24 cellular contexts compared by ENCODE assay signal in the genomic region with DNA sequence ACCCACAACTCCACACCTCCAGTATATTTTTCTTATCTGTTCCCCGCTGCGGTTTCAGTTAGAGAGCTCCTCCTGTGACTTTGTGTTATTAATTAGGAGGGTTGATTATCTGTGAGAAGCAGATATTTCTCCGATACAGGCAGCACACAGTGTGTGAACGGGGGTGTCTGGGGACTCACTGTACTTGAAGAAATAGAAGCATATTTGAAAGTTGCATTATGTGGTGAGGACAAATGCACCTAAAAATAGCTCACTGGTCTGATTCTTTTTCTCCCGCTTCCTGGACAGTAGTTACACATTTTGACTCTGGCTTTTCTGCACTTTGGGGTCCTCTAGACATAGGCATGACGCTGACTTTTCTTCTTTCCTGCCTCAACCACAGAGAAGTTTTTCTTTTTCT.
A peak's percentile ranks its signal among the peaks of the same experiment; 100 is the strongest.
DNase-seq lines count a peak whose midpoint lies in the region; ATAC-seq and TF ChIP-seq lines count a peak whose summit lies in the region.
"Had no signal": no experiment of that assay in that cellular context is flagged by ENCODE, and none has a peak within 500 bp of the region (broad histone marks: within the 10 kb centered on the region; RNA-seq: fewer than 3 reads in every experiment).

No MANE protein-coding gene starts in this region.

- H3K4me2 ChIP-seq in osteoblast (ENCODE audit: insufficient read depth, low read length), result no peak overlapping the region

- WGBS in prostate gland, result 60% methylated on average over 6 of the region's 6 CpGs
- WGBS in gastroesophageal sphincter (ENCODE audit: low coverage in 1 of 2), 2 donors, result 26 to 61% methylated on average over 5 to 6 of the region's 6 CpGs

- TF ChIP-seq POLR2A in prostate gland (IDR thresholded peaks at IDR 0.05), result no peak
- no peak for TF ChIP-seq POLR2A in gastroesophageal sphincter (IDR thresholded peaks at IDR 0.05)

- H3K9me3 ChIP-seq in SK-N-MC (ENCODE audit: low read depth, low read length) (no peaks in the 10 kb centered on the region), osteoblast (ENCODE audit: low read depth, low read length) (no peaks in the 10 kb centered on the region), prostate gland (no peaks in the 10 kb centered on the region), gastroesophageal sphincter (no peaks in the 10 kb centered on the region)
- H3K9me3 ChIP-seq: BE2C, left ventricle myocardium inferior, sigmoid colon, uterus had no signal

- no peaks in the 10 kb centered on the region for H4K20me1 ChIP-seq in osteoblast (ENCODE audit: insufficient read depth, low read length)

- intact Hi-C loops in prostate gland (cut with DNase I), result no loop called here

- no peaks in the 10 kb centered on the region for H3K4me1 ChIP-seq in osteoblast (ENCODE audit: insufficient read depth, low read length)
- no peaks in the 10 kb centered on the region for H3K4me1 ChIP-seq in prostate gland (replicated peaks)
- H3K4me1 ChIP-seq in gastroesophageal sphincter, result no peaks in the 10 kb centered on the region
- H3K4me1 ChIP-seq: left ventricle myocardium inferior, parathyroid adenoma, sigmoid colon, uterus had no signal

- DNase-seq in A172 (ENCODE audit: low spot score), result peak; percentile 2
- DNase-seq in SK-N-MC (ENCODE audit: low read depth, low spot score), result no peak
- no peak for DNase-seq in NCI-H2196 treated with DMSO at 0.1 percent for 48 hours (lab: John Stamatoyannopoulos, UW; ENCODE audit: unreplicated experiment)
- no peak for DNase-seq in osteoblast (ENCODE audit: insufficient read length, low spot score, missing footprints)
- no peak for DNase-seq in prostate gland (ENCODE audit: low spot score)
- DNase-seq: activated CD4-positive, alpha-beta T cell treated with anti-CD3 and anti-CD28 coated beads, Interleukin-2, amount 50 U/mL, for 1 hour; activated naive CD8-positive, alpha-beta T cell treated with anti-CD3 and anti-CD28 coated beads, Interleukin-2, amount 50 U/mL, for 24 hours; BE2C; cortex of kidney; EL; left ventricle myocardium inferior; natural killer cell; NCI-H1092 treated with DMSO at 0.1 percent for 48 hours; NCI-H2081; NCI-H510A; SHP77; sigmoid colon; substantia nigra; uterus; WERI-Rb-1 had no signal

- H3K36me3 ChIP-seq in SK-N-MC (ENCODE audit: insufficient read depth, low read length) (no peaks in the 10 kb centered on the region), osteoblast (ENCODE audit: insufficient read depth, low read length) (no peaks in the 10 kb centered on the region), prostate gland (no peaks in the 10 kb centered on the region), gastroesophageal sphincter (no peaks in the 10 kb centered on the region)
- H3K36me3 ChIP-seq: BE2C, left ventricle myocardium inferior, sigmoid colon, uterus, WERI-Rb-1 had no signal

- H3K4me3 ChIP-seq in SK-N-MC (no peak overlapping the region), osteoblast (ENCODE audit: insufficient read depth, low read length) (no peak overlapping the region), prostate gland (no peak overlapping the region), gastroesophageal sphincter (no peak overlapping the region)
- H3K4me3 ChIP-seq: left ventricle myocardium inferior, sigmoid colon, uterus had no signal

- TF ChIP-seq CTCF in osteoblast (IDR thresholded peaks at IDR 0.05; ENCODE audit: extremely low read depth, low read depth, low read length) (no peak), prostate gland (IDR thresholded peaks at IDR 0.05) (no peak), gastroesophageal sphincter (IDR thresholded peaks at IDR 0.05) (no peak)

- H3K79me2 ChIP-seq in osteoblast (ENCODE audit: insufficient read depth, low read length), result no peaks in the 10 kb centered on the region
- H3K79me2 ChIP-seq: parathyroid adenoma had no signal

- H2AFZ ChIP-seq in osteoblast (ENCODE audit: low read length), result no peak overlapping the region
- H2AFZ ChIP-seq: parathyroid adenoma had no signal

- H3K27ac ChIP-seq in SK-N-MC (peak overlapping the region; percentile 86), osteoblast (ENCODE audit: low read depth, low read length) (no peak overlapping the region), prostate gland (no peak overlapping the region), gastroesophageal sphincter (no peak overlapping the region)
- H3K27ac ChIP-seq: left ventricle myocardium inferior, parathyroid adenoma, sigmoid colon, uterus, WERI-Rb-1 had no signal

- no peaks in the 10 kb centered on the region for H3K27me3 ChIP-seq in osteoblast (ENCODE audit: insufficient read depth, low read length)
- H3K27me3 ChIP-seq in prostate gland (replicated peaks; ENCODE audit: insufficient read depth), result no peaks in the 10 kb centered on the region
- H3K27me3 ChIP-seq in gastroesophageal sphincter, result peaks cover 8% of the 10 kb centered on the region
- H3K27me3 ChIP-seq: BE2C, uterus had no signal

- peak; percentile 58 for ATAC-seq in GM18909 (IDR thresholded peaks at IDR 0.05; ENCODE audit: poor library complexity, unreplicated experiment)
- peak; percentile 38 for ATAC-seq in HG03103 (IDR thresholded peaks at IDR 0.05; ENCODE audit: low read depth, unreplicated experiment)
- ATAC-seq in gastroesophageal sphincter, result no peak
- ATAC-seq: activated naive CD8-positive, alpha-beta T cell treated with anti-CD3 and anti-CD28 coated beads, Interleukin-2, amount 50 U/mL, for 24 hours; natural killer cell had no signal

- H3K9ac ChIP-seq in SK-N-MC (ENCODE audit: insufficient read length), result no peak overlapping the region
- H3K9ac ChIP-seq: parathyroid adenoma had no signal

- no peak for TF ChIP-seq EP300 in gastroesophageal sphincter (IDR thresholded peaks at IDR 0.05)
